In genomic region chr10:97494863-97495506, GRCh38 we compare ENCODE assay signal across 1 cellular context.
TF ChIP-seq lines count a peak whose summit lies in the region.

No MANE protein-coding gene starts in this region.

TF ChIP-seq in endothelial cell of umbilical vein, 7 proteins besides CTCF, POLR2A, EP300 and RAD21 (continued from another document):
- TF ChIP-seq GATA2 (IDR thresholded peaks at IDR 0.05; ENCODE audit: insufficient read depth, insufficient read length, low read depth, low read length): no peak
- TF ChIP-seq POLR2AphosphoS5 (IDR thresholded peaks at IDR 0.05; ENCODE audit: insufficient read depth, low read depth, low read length): no peak
TF ChIP-seq in endothelial cell of umbilical vein: peak in this region for 0.
